In genomic region chr16:85888405-85889331, GRCh38 we compare ENCODE assay signal across 8 cellular contexts. TPM values are rescaled to one million over a fixed set of nuclear protein-coding genes. Genes with fewer than 3 reads are reported as not detected.
A peak's percentile ranks its signal among the peaks of the same experiment; 100 is the strongest.
DNase-seq lines count a peak whose midpoint lies in the region; ATAC-seq and TF ChIP-seq lines count a peak whose summit lies in the region.

No MANE protein-coding gene starts in this region.

- no peak overlapping the region for H3K27ac Mint-ChIP-seq in chondrocyte (ENCODE audit: unreplicated experiment)

- no peaks in the 10 kb centered on the region for H3K36me3 ChIP-seq in A673 (ENCODE audit: insufficient read depth, low read length, poor library complexity, severe bottlenecking)

- no peak overlapping the region for H3K27ac ChIP-seq in A673 (ENCODE audit: low read depth, low read length, poor library complexity, severe bottlenecking)

- no peaks in the 10 kb centered on the region for H3K36me3 Mint-ChIP-seq in chondrocyte (ENCODE audit: low read depth)

- POLR2A ChIA-PET in A673 (lab: Charles Lee; ENCODE audit: low non-redundant PET), result no interaction called here

- intact Hi-C loops in A673 (cut with micrococcal nuclease; ENCODE audit: unreplicated experiment), result no loop called here

- H3K27me3 Mint-ChIP-seq in chondrocyte (ENCODE audit: low read depth), result peaks cover 36% of the 10 kb centered on the region

- no peak overlapping the region for H3K4me3 Mint-ChIP-seq in chondrocyte (ENCODE audit: unreplicated experiment)

- H3K9me3 ChIP-seq in A673 (ENCODE audit: low read depth, low read length, poor library complexity, severe bottlenecking), result no peaks in the 10 kb centered on the region

- peaks cover 12% of the 10 kb centered on the region for H3K4me1 Mint-ChIP-seq in chondrocyte (ENCODE audit: low read depth)

- peak; percentile 76 for DNase-seq in A673 (ENCODE audit: low spot score)
- peak; percentile 80 for DNase-seq in RKO (ENCODE audit: low spot score)
- DNase-seq in fibroblast of peridontal ligament (ENCODE audit: extremely low read depth), result peak; percentile 1
- no peak for DNase-seq in GDM1 (lab: John Stamatoyannopoulos, UW)
- DNase-seq in HuH-7.5 (ENCODE audit: low spot score), result no peak
- DNase-seq in chondrocyte (ENCODE audit: low spot score), result no peak

- peak; percentile 89 for ATAC-seq in GM18511 (IDR thresholded peaks at IDR 0.05; ENCODE audit: unreplicated experiment)
- peak; percentile 85 for ATAC-seq in HG02884 (IDR thresholded peaks at IDR 0.05; ENCODE audit: unreplicated experiment)

- H3K4me1 ChIP-seq in A673 (ENCODE audit: insufficient read depth, low read length, poor library complexity, severe bottlenecking), result no peaks in the 10 kb centered on the region

- H3K27me3 ChIP-seq in A673 (replicated peaks; ENCODE audit: insufficient read depth, low read depth, low read length, poor library complexity), result peaks cover 19% of the 10 kb centered on the region

- no TSS peak for BruUV-seq in A673 (replicated peaks; lab: Mats Ljungman, UMichigan)

- no peak overlapping the region for H3K4me3 ChIP-seq in A673 (ENCODE audit: low read depth, low read length, poor library complexity, severe bottlenecking)

- no peaks in the 10 kb centered on the region for H3K9me3 Mint-ChIP-seq in chondrocyte (ENCODE audit: low read depth)

- CTCF ChIA-PET in A673 (lab: Charles Lee), result no interaction called here

- TF ChIP-seq CTCF in A673 (conservative IDR thresholded peaks at IDR 0.05; ENCODE audit: low read depth, low read length), result no peak
- no peak for TF ChIP-seq CTCF in chondrocyte (IDR thresholded peaks at IDR 0.05)

RNA-seq across cellular contexts. Expression of gene IRF8, which starts 10.3 kb away (rescaled TPM):
- total RNA-seq in A673 (2021) (0.19 TPM in 1 of 2 replicates, not detected in the other), chondrocyte (not detected in 3 replicates)

Comparison
In these comparisons a context has a peak if more than half of its experiments do, and no peak if none do; other contexts are left out.
1. DNase-seq: peak in A673 (single experiment), RKO (single experiment) and fibroblast of peridontal ligament (single experiment); none in GDM1 (single experiment), HuH-7.5 (single experiment) and chondrocyte (single experiment).